ENCODE assay signal across 9 cellular contexts in genomic region chr4:102345795-102346100, GRCh38. TPM values are rescaled to one million over a fixed set of nuclear protein-coding genes. Genes with fewer than 3 reads are reported as not detected.
DNase-seq lines count a peak whose midpoint lies in the region; ATAC-seq, FAIRE-seq and TF ChIP-seq lines count a peak whose summit lies in the region.
"Had no signal": no experiment of that assay in that cellular context is flagged by ENCODE, and none has a peak within 500 bp of the region (broad histone marks: within the 10 kb centered on the region; RNA-seq: fewer than 3 reads in every experiment).

No MANE protein-coding gene starts in this region.

- H3K4me3 ChIP-seq in astrocyte (ENCODE audit: insufficient read depth, low read depth, low read length) (peak overlapping the region; percentile 83), liver (ENCODE audit: low read depth in 1 of 3, low read length in 3 of 3) (peak overlapping the region; percentile 71 to 87 (median 75)), urinary bladder (ENCODE audit: low read depth, low read length) (peak overlapping the region; percentile 59)

- no peak for ATAC-seq in stimulated activated naive CD8-positive, alpha-beta T cell treated with anti-CD3 and anti-CD28 coated beads, Interleukin-15, Interleukin-2, amounts not matched to agents 100 U/mL and 50 U/mL, for 24 hours
- no peak for ATAC-seq in HG03095 (IDR thresholded peaks at IDR 0.05; ENCODE audit: unreplicated experiment)

- H3K79me2 ChIP-seq in astrocyte (ENCODE audit: insufficient read depth, low read length): no peaks in the 10 kb centered on the region

- peak overlapping the region; percentile 89 for H3K4me3 Mint-ChIP-seq in stimulated activated naive CD8-positive, alpha-beta T cell treated with anti-CD3 and anti-CD28 coated beads, Interleukin-15, Interleukin-2, amounts not matched to agents 100 ng/mL and 50 ng/mL, for 24 hours
- H3K4me3 Mint-ChIP-seq in astrocyte (ENCODE audit: unreplicated experiment): peak overlapping the region; percentile 90

- peak overlapping the region; percentile 95 for H2AFZ ChIP-seq in astrocyte (ENCODE audit: low read depth, low read length)

- H3K4me1 Mint-ChIP-seq in stimulated activated naive CD8-positive, alpha-beta T cell treated with anti-CD3 and anti-CD28 coated beads, Interleukin-15, Interleukin-2, amounts not matched to agents 100 ng/mL and 50 ng/mL, for 24 hours (ENCODE audit: low read depth): peaks cover 51% of the 10 kb centered on the region
- peaks cover 2% of the 10 kb centered on the region for H3K4me1 Mint-ChIP-seq in astrocyte (ENCODE audit: low read depth, unreplicated experiment)

- H3K9me3 ChIP-seq in astrocyte (ENCODE audit: insufficient read depth, low read depth, low read length) (no peaks in the 10 kb centered on the region), liver (ENCODE audit: control insufficient read depth in 4 of 4, low read length in 3 of 4) (no peaks in the 10 kb centered on the region)

- no peaks in the 10 kb centered on the region for H3K27me3 Mint-ChIP-seq in stimulated activated naive CD8-positive, alpha-beta T cell treated with anti-CD3 and anti-CD28 coated beads, Interleukin-15, Interleukin-2, amounts not matched to agents 100 ng/mL and 50 ng/mL, for 24 hours
- H3K27me3 Mint-ChIP-seq in astrocyte (ENCODE audit: low read depth, unreplicated experiment): peaks cover 9% of the 10 kb centered on the region

- no peaks in the 10 kb centered on the region for H4K20me1 ChIP-seq in astrocyte (ENCODE audit: insufficient read depth, low read length)

- H3K27me3 ChIP-seq in astrocyte (ENCODE audit: insufficient read depth, low read length): no peaks in the 10 kb centered on the region
- no peaks in the 10 kb centered on the region for H3K27me3 ChIP-seq in liver (ENCODE audit: control insufficient read depth in 4 of 4, insufficient read depth in 4 of 4, low read length in 3 of 4)

- H3K36me3 ChIP-seq in astrocyte (ENCODE audit: insufficient read depth, low read length) (no peaks in the 10 kb centered on the region), liver (ENCODE audit: control insufficient read depth in 4 of 4, insufficient read depth in 3 of 4, low read depth in 1 of 4, low read length in 3 of 4) (no peaks in the 10 kb centered on the region), urinary bladder (ENCODE audit: insufficient read depth) (no peaks in the 10 kb centered on the region)

- H3K27ac Mint-ChIP-seq in stimulated activated naive CD8-positive, alpha-beta T cell treated with anti-CD3 and anti-CD28 coated beads, Interleukin-15, Interleukin-2, amounts not matched to agents 100 ng/mL and 50 ng/mL, for 24 hours: peak overlapping the region; percentile 99
- H3K27ac Mint-ChIP-seq in astrocyte (ENCODE audit: unreplicated experiment): no peak overlapping the region

- H3K36me3 Mint-ChIP-seq in stimulated activated naive CD8-positive, alpha-beta T cell treated with anti-CD3 and anti-CD28 coated beads, Interleukin-15, Interleukin-2, amounts not matched to agents 100 ng/mL and 50 ng/mL, for 24 hours (ENCODE audit: low read depth): peaks cover 18% of the 10 kb centered on the region
- H3K36me3 Mint-ChIP-seq in astrocyte (ENCODE audit: low read depth, unreplicated experiment): no peaks in the 10 kb centered on the region

- no peak overlapping the region for H3K27ac ChIP-seq in astrocyte (ENCODE audit: low read depth, low read length)
- H3K27ac ChIP-seq in liver (ENCODE audit: low read depth in 1 of 2, low read length in 2 of 2): peak overlapping the region; percentile 95 to 96
- no peak overlapping the region for H3K27ac ChIP-seq in urinary bladder (ENCODE audit: low read depth)

- WGBS in liver: 2% methylated on average over 5 of the region's 5 CpGs
- WGBS in urinary bladder: 23% methylated on average over 5 of the region's 5 CpGs

- H3K9ac ChIP-seq in astrocyte (ENCODE audit: low read length) (peak overlapping the region; percentile 82), liver (ENCODE audit: low read depth in 1 of 2, low read length in 2 of 2) (peak overlapping the region; percentile 13 to 82)

- H3K4me1 ChIP-seq in astrocyte (ENCODE audit: insufficient read depth, low read length) (peaks cover 7% of the 10 kb centered on the region), liver (ENCODE audit: control insufficient read depth in 4 of 4, insufficient read depth in 4 of 4, low read length in 3 of 4) (peaks cover 0 to 20% (median 12%) of the 10 kb centered on the region in 4 donors), urinary bladder (ENCODE audit: insufficient read depth) (no peaks in the 10 kb centered on the region)

- TF ChIP-seq RAD21 in liver (IDR thresholded peaks at IDR 0.05): no peak

- FAIRE-seq in astrocyte (lab: Jason Lieb, UNC): peak; percentile 32
- no peak for FAIRE-seq in RCC 7860 (lab: Jason Lieb, UNC)
- FAIRE-seq: colon had no signal

- no peaks in the 10 kb centered on the region for H3K9me3 Mint-ChIP-seq in stimulated activated naive CD8-positive, alpha-beta T cell treated with anti-CD3 and anti-CD28 coated beads, Interleukin-15, Interleukin-2, amounts not matched to agents 100 ng/mL and 50 ng/mL, for 24 hours
- no peaks in the 10 kb centered on the region for H3K9me3 Mint-ChIP-seq in astrocyte (ENCODE audit: unreplicated experiment)

- peak overlapping the region; percentile 100 for H3K4me2 ChIP-seq in astrocyte (ENCODE audit: low read length)

- TF ChIP-seq CTCF in astrocyte (IDR thresholded peaks at IDR 0.05; ENCODE audit: insufficient read depth, low read depth, low read length) (no peak), liver (IDR thresholded peaks at IDR 0.05; ENCODE audit: low read depth, low read length, missing input control) (no peak)

- DNase-seq in stimulated activated naive CD8-positive, alpha-beta T cell treated with anti-CD3 and anti-CD28 coated beads, Interleukin-15, Interleukin-2, amounts not matched to agents 100 U/mL and 50 U/mL, for 24 hours: no peak
- DNase-seq in astrocyte (ENCODE audit: low read depth): no peak
- DNase-seq in RCC 7860 (ENCODE audit: low spot score): no peak
- no peak for DNase-seq in COLO668 (lab: John Stamatoyannopoulos, UW; ENCODE audit: unreplicated experiment)

TF ChIP-seq in liver, 16 proteins besides CTCF, POLR2A, EP300 and RAD21:
- TF ChIP-seq, protein P1, sequence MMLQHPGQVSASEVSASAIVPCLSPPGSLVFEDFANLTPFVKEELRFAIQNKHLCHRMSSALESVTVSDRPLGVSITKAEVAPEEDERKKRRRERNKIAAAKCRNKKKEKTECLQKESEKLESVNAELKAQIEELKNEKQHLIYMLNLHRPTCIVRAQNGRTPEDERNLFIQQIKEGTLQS (IDR thresholded peaks at IDR 0.05): no peak
- TF ChIP-seq HNF4A (conservative IDR thresholded peaks at IDR 0.05): peak in 1 of 2 donors; percentile 2
- peak; percentile 58 for TF ChIP-seq YY1 (IDR thresholded peaks at IDR 0.05)

RNA-seq across cellular contexts. Expression of gene SLC39A8, which starts 0.5 kb away (rescaled TPM):
- total RNA-seq in astrocyte: 5.0 and 5.6 TPM in 2 replicates
- 10 to 100 TPM; 30.3 to 50.5 TPM for total RNA-seq in liver
- polyA plus RNA-seq in liver: 10 to 100 TPM; 14.6 to 14.9 TPM
- total RNA-seq in urinary bladder: 25.3 TPM
- polyA plus RNA-seq in urinary bladder: 8.1 TPM

Comparison
In these comparisons a context has a peak if more than half of its experiments do, and no peak if none do; other contexts are left out.
1. H3K27ac ChIP-seq: peak in liver (2 of 2); none in astrocyte (single experiment) and urinary bladder (single experiment).
2. Peak in every context shown above with its lines, with median percentiles within 50 percentile points of each other: H3K4me3 ChIP-seq.